In the genomic region with DNA sequence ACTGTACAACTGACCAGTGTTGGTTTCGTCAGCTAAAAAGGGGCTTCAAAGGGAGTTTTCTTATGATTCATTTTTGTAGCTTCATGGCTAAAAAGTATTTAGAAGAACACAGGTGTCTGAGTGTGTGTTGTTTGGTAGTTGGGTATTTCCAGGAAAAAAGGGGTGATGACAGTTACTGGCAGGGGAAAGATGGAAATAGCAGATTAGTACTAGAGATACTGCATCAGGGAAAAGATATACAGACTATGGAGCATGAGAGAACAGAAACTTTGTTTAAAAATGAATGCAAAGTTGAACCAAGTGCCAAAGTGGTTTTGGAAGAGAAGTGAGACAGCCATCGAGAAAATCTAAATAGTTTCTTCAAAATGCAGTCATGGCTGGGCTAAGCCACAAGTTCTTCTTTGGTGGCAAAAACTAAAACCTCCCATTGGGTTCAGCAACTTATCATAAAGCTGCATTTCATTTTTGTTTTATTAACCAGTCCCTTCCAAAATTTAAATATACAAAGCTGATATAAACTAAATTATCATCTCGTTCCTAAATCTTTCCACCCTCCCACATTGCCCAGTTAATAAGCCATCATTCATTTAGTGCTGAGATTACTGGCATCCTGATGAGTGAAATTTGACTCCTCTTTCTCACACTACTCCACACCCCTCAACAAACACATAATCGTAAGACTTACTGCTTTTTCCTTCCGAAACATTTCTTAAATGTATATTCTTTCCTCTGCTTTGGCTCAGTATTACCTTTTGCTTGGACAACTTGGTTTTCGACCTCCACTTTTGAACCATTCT, we compare ENCODE assay signal across 9 cellular contexts. TPM values are rescaled to one million over a fixed set of nuclear protein-coding genes. Genes with fewer than 3 reads are reported as not detected.
DNase-seq lines count a peak whose midpoint lies in the region; ATAC-seq and TF ChIP-seq lines count a peak whose summit lies in the region.
"Had no signal": no experiment of that assay in that cellular context is flagged by ENCODE, and none has a peak within 500 bp of the region (broad histone marks: within the 10 kb centered on the region; RNA-seq: fewer than 3 reads in every experiment).

No MANE protein-coding gene starts in this region.

- H3K4me3 Mint-ChIP-seq in activated naive CD4-positive, alpha-beta T cell treated with anti-CD3 and anti-CD28 coated beads for 36 hours = no peak overlapping the region
- H3K4me3 Mint-ChIP-seq in stimulated activated naive CD8-positive, alpha-beta T cell treated with anti-CD3 and anti-CD28 coated beads, Interleukin-15, Interleukin-2, amounts not matched to agents 100 ng/mL and 50 ng/mL, for 24 hours = peak overlapping the region; percentile 40

- H3K27ac Mint-ChIP-seq in activated naive CD4-positive, alpha-beta T cell treated with anti-CD3 and anti-CD28 coated beads for 36 hours = peak overlapping the region; percentile 59
- peak overlapping the region; percentile 81 for H3K27ac Mint-ChIP-seq in stimulated activated naive CD8-positive, alpha-beta T cell treated with anti-CD3 and anti-CD28 coated beads, Interleukin-15, Interleukin-2, amounts not matched to agents 100 ng/mL and 50 ng/mL, for 24 hours

- H3K9me3 ChIP-seq in OCI-LY3 (ENCODE audit: insufficient read depth, low read length) = no peaks in the 10 kb centered on the region
- H3K9me3 ChIP-seq in upper lobe of left lung = no peaks in the 10 kb centered on the region

- H3K27ac ChIP-seq in OCI-LY3 (ENCODE audit: low read length) (peak overlapping the region; percentile 89), upper lobe of left lung (no peak overlapping the region)

- H3K4me3 ChIP-seq in OCI-LY3 (ENCODE audit: low read length) (peak overlapping the region; percentile 64), upper lobe of left lung (no peak overlapping the region)

- H3K36me3 ChIP-seq in OCI-LY3 (replicated peaks; ENCODE audit: low read depth, low read length) = peaks cover 16% of the 10 kb centered on the region
- no peaks in the 10 kb centered on the region for H3K36me3 ChIP-seq in upper lobe of left lung

- no peaks in the 10 kb centered on the region for H3K9me3 Mint-ChIP-seq in activated naive CD4-positive, alpha-beta T cell treated with anti-CD3 and anti-CD28 coated beads for 36 hours
- H3K9me3 Mint-ChIP-seq in stimulated activated naive CD8-positive, alpha-beta T cell treated with anti-CD3 and anti-CD28 coated beads, Interleukin-15, Interleukin-2, amounts not matched to agents 100 ng/mL and 50 ng/mL, for 24 hours = no peaks in the 10 kb centered on the region

- H3K27me3 ChIP-seq in OCI-LY3 (ENCODE audit: low read depth, low read length) (no peaks in the 10 kb centered on the region), upper lobe of left lung (no peaks in the 10 kb centered on the region)

- peaks cover 46% of the 10 kb centered on the region for H3K79me2 ChIP-seq in OCI-LY3 (ENCODE audit: low read length)

- peak overlapping the region; percentile 90 for H3K4me2 ChIP-seq in OCI-LY3 (ENCODE audit: low read length)

- peaks cover 88% of the 10 kb centered on the region for H3K4me1 ChIP-seq in OCI-LY3 (ENCODE audit: low read length)
- H3K4me1 ChIP-seq in upper lobe of left lung = peaks cover 17 to 31% (median 24%) of the 10 kb centered on the region in 4 donors

- ATAC-seq in HG02642 (IDR thresholded peaks at IDR 0.05; ENCODE audit: poor library complexity, unreplicated experiment) = peak; percentile 59
- no peak for ATAC-seq in upper lobe of left lung (ENCODE audit: low FRiP score in 2 of 2)

- no peak for TF ChIP-seq EP300 in upper lobe of left lung (IDR thresholded peaks at IDR 0.05)

- H4K20me1 ChIP-seq in OCI-LY3 (ENCODE audit: insufficient read depth, low read length) = no peaks in the 10 kb centered on the region

- TF ChIP-seq CTCF in OCI-LY3 (IDR thresholded peaks at IDR 0.05; ENCODE audit: low read depth, low read length) (no peak), upper lobe of left lung (IDR thresholded peaks at IDR 0.05) (no peak)

- H3K4me1 Mint-ChIP-seq in activated naive CD4-positive, alpha-beta T cell treated with anti-CD3 and anti-CD28 coated beads for 36 hours (ENCODE audit: low read depth) = peaks cover 21% of the 10 kb centered on the region
- peaks cover 49% of the 10 kb centered on the region for H3K4me1 Mint-ChIP-seq in stimulated activated naive CD8-positive, alpha-beta T cell treated with anti-CD3 and anti-CD28 coated beads, Interleukin-15, Interleukin-2, amounts not matched to agents 100 ng/mL and 50 ng/mL, for 24 hours (ENCODE audit: low read depth)

- WGBS in upper lobe of left lung, 2 donors = 68 to 78% methylated on average over 6 of the region's 6 CpGs

- intact Hi-C loops in activated naive CD4-positive, alpha-beta T cell treated with anti-CD3 and anti-CD28 coated beads for 36 hours (cut with micrococcal nuclease) = no loop called here

- peaks cover 7% of the 10 kb centered on the region for H3K36me3 Mint-ChIP-seq in activated naive CD4-positive, alpha-beta T cell treated with anti-CD3 and anti-CD28 coated beads for 36 hours (ENCODE audit: low read depth)
- peaks cover 31% of the 10 kb centered on the region for H3K36me3 Mint-ChIP-seq in stimulated activated naive CD8-positive, alpha-beta T cell treated with anti-CD3 and anti-CD28 coated beads, Interleukin-15, Interleukin-2, amounts not matched to agents 100 ng/mL and 50 ng/mL, for 24 hours (ENCODE audit: low read depth)

- DNase-seq in activated naive CD4-positive, alpha-beta T cell treated with anti-CD3 and anti-CD28 coated beads for 36 hours = no peak
- no peak for DNase-seq in activated naive CD4-positive, alpha-beta T cell treated with Interleukin-2 at 50 U/mL for 16 hours
- DNase-seq in stimulated activated CD4-positive, alpha-beta T cell treated with anti-CD3 and anti-CD28 coated beads, Interleukin-2, amount 100 ng/mL, for 24 hours = no peak
- DNase-seq in upper lobe of left lung (no peak), NCI-H526 (lab: John Stamatoyannopoulos, UW) (no peak)
- DNase-seq: stimulated activated CD4-positive, alpha-beta T cell treated with anti-CD3 and anti-CD28 coated beads, Interleukin-2, amount 100 ng/mL, for 48 hours had no signal

- H3K9ac ChIP-seq in OCI-LY3 (ENCODE audit: low read length) = peak overlapping the region; percentile 63; the same call in 1 of the 2 replicates

- no peak overlapping the region for H2AFZ ChIP-seq in OCI-LY3 (ENCODE audit: low read depth, low read length)

- H3K27me3 Mint-ChIP-seq in activated naive CD4-positive, alpha-beta T cell treated with anti-CD3 and anti-CD28 coated beads for 36 hours (ENCODE audit: low read depth) = no peaks in the 10 kb centered on the region
- no peaks in the 10 kb centered on the region for H3K27me3 Mint-ChIP-seq in stimulated activated naive CD8-positive, alpha-beta T cell treated with anti-CD3 and anti-CD28 coated beads, Interleukin-15, Interleukin-2, amounts not matched to agents 100 ng/mL and 50 ng/mL, for 24 hours

- CTCF ChIA-PET in activated naive CD4-positive, alpha-beta T cell treated with anti-CD3 and anti-CD28 coated beads for 36 hours (lab: Charles Lee) = no interaction called here

- no peak for TF ChIP-seq POLR2A in upper lobe of left lung (IDR thresholded peaks at IDR 0.05)

RNA-seq across cellular contexts. Expression of a gene that starts 33.5 kb away (rescaled TPM):
- total RNA-seq in activated naive CD4-positive, alpha-beta T cell treated with anti-CD3 and anti-CD28 coated beads for 36 hours = 10 to 100 TPM; 75.0 to 78.6 TPM
- total RNA-seq in upper lobe of left lung = 100 to 1,000 TPM in 1 of 6 donors, 10 to 100 TPM in 5; 44.4 to 203 (median 54.3) TPM
